In the genomic region with DNA sequence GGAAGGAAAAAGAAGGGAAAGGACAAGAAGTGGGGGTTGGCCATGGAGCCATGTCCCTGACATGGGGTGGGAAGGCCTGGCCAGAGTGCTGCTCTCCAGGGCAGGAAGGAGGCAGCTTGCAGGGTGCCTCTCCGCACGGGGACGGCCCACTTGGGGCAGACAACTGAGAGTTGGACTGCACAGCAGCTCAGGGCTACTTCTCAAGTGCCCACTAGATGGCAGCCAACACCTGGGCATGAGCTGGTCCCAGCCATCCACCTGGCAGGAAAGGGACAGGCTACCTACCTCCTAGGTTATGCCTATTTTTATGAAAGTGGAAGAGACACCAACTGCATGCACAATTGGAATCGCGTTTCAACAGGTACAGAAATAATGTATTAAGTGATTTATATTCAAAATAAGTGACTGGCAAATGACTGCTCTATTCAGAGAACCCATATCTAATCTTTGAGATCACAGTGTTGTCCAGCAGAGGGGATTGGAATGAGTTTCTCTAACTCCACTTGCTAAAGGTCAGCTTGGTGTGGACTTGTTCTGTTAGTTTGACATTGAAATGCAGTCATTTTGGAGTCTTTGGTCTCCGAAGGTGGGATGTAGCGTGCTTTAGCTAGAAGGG, we compare ENCODE assay signal across 8 cellular contexts.
DNase-seq lines count a peak whose midpoint lies in the region; ATAC-seq and TF ChIP-seq lines count a peak whose summit lies in the region.

No MANE protein-coding gene starts in this region.

- DNase-seq in AG09309 (ENCODE audit: low read depth) (no peak), NCI-H2196 treated with DMSO at 0.1 percent for 48 hours (lab: John Stamatoyannopoulos, UW; ENCODE audit: unreplicated experiment) (peak; percentile 68), caudate nucleus (lab: John Stamatoyannopoulos, UW) (peak in 53 of 61 donors; percentile 8 to 77 (median 36)), kidney tubule cell (ENCODE audit: low spot score) (peak; percentile 78)
- peak; percentile 74 for DNase-seq in activated CD4-positive, CD25-positive, alpha-beta regulatory T cell treated with anti-CD3 and anti-CD28 coated beads, Interleukin-2, amount 50 U/mL, for 72 hours
- DNase-seq in stimulated activated CD4-positive, alpha-beta T cell treated with anti-CD3 and anti-CD28 coated beads, Interleukin-4, amount 100 ng/mL, for 1 hour: peak; percentile 72

- TF ChIP-seq CTCF in AG09309 (IDR thresholded peaks at IDR 0.05; ENCODE audit: control insufficient read depth, insufficient read depth, low read depth, low read length, missing control alignments): peak; percentile 90

- H3K4me3 ChIP-seq in AG09309 (ENCODE audit: control insufficient read depth, low read depth, low read length): no peak overlapping the region

- no peak overlapping the region for H3K27ac ChIP-seq in caudate nucleus (ENCODE audit: low read depth, low read length)

- ATAC-seq in GM18868 (IDR thresholded peaks at IDR 0.05; ENCODE audit: unreplicated experiment) (peak; percentile 86), HG03097 (IDR thresholded peaks at IDR 0.05; ENCODE audit: low FRiP score, unreplicated experiment) (peak; percentile 56)
